In genomic region chr15:71603379-71603778, GRCh38 we compare ENCODE assay signal across 3 cellular contexts.
"Had no signal": no experiment of that assay in that cellular context is flagged by ENCODE, and none has a peak within 500 bp of the region (broad histone marks: within the 10 kb centered on the region; RNA-seq: fewer than 3 reads in every experiment).

No MANE protein-coding gene starts in this region.

- H3K4me3 ChIP-seq: GM12878 had no signal

- ATAC-seq: GM12878 had no signal

- DNase-seq: GDM1, GF-D8 had no signal
